1 cellular context compared by ENCODE assay signal in the genomic region with DNA sequence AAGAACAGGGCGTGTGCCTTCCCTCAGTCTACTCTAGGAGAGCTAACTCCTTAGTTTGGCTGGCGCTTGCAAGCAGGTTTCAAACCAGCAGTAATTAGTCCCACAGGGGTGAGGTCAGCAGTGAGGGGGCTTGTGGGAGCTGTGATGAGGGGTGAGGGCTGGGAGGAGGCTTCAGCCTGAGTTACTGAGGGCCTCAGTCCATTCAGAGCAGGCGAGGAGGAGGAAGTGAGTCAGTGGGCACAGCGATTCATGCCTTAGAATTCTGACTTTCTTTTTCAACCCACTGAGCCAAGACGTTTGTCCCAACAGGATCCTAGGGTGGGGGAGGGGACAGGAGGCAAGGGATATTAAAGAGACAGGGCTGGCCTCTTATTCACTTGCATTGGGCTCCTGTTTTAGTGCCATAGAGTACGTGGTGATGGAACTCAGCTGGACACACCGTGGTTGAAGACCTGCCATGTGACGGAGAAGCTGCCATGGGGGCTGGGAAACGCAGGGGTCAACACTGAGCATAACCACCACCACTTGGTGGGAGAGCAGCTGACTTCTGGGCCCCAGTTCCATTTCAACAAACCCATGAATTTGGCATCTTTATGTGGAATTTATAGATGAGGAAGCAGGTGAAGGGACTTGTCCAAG.
TF ChIP-seq lines count a peak whose summit lies in the region.

No MANE protein-coding gene starts in this region.

TF ChIP-seq in Ishikawa, 13 proteins besides CTCF, POLR2A, EP300 and RAD21 (continued from another document):
- TF ChIP-seq NFIC (IDR thresholded peaks at IDR 0.05), result peak; percentile 78
- TF ChIP-seq EGR1 (IDR thresholded peaks at IDR 0.05), result no peak
- TF ChIP-seq CREB1 (IDR thresholded peaks at IDR 0.05; ENCODE audit: low read depth), result no peak
- TF ChIP-seq, protein P1, sequence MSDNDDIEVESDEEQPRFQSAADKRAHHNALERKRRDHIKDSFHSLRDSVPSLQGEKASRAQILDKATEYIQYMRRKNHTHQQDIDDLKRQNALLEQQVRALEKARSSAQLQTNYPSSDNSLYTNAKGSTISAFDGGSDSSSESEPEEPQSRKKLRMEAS (IDR thresholded peaks at IDR 0.05), result peak; percentile 57
- TF ChIP-seq, protein P2, sequence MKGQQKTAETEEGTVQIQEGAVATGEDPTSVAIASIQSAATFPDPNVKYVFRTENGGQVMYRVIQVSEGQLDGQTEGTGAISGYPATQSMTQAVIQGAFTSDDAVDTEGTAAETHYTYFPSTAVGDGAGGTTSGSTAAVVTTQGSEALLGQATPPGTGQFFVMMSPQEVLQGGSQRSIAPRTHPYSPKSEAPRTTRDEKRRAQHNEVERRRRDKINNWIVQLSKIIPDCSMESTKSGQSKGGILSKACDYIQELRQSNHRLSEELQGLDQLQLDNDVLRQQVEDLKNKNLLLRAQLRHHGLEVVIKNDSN (IDR thresholded peaks at IDR 0.05), result no peak
- peak; percentile 29; the same call in 1 of the 2 replicates for TF ChIP-seq TEAD4 (IDR thresholded peaks at IDR 0.05)
- no peak for TF ChIP-seq TAF1 (IDR thresholded peaks at IDR 0.05; ENCODE audit: low read depth)
- TF ChIP-seq TCF12 (IDR thresholded peaks at IDR 0.05; ENCODE audit: low read depth), result peak; percentile 83
- TF ChIP-seq CEBPB (IDR thresholded peaks at IDR 0.05), result no peak
- TF ChIP-seq YY1 (IDR thresholded peaks at IDR 0.05; ENCODE audit: low read depth), result no peak
